In genomic region chr19:39307233-39307821, GRCh38 we compare ENCODE assay signal across 11 cellular contexts. TPM values are rescaled to one million over a fixed set of nuclear protein-coding genes. Genes with fewer than 3 reads are reported as not detected.
DNase-seq lines count a peak whose midpoint lies in the region; ATAC-seq and TF ChIP-seq lines count a peak whose summit lies in the region.
"Had no signal": no experiment of that assay in that cellular context is flagged by ENCODE, and none has a peak within 500 bp of the region (broad histone marks: within the 10 kb centered on the region; RNA-seq: fewer than 3 reads in every experiment).

No MANE protein-coding gene starts in this region.

- no peak for TF ChIP-seq RAD21 in Ishikawa (IDR thresholded peaks at IDR 0.05; ENCODE audit: low read depth)

- peaks cover 72% of the 10 kb centered on the region for H3K27me3 ChIP-seq in skeletal muscle satellite cell (ENCODE audit: control insufficient read depth, insufficient read depth, low read length)

- ATAC-seq in HG02973 (IDR thresholded peaks at IDR 0.05; ENCODE audit: unreplicated experiment) (no peak), GM21367 (IDR thresholded peaks at IDR 0.05; ENCODE audit: unreplicated experiment) (no peak)

- H3K4me1 ChIP-seq in skeletal muscle satellite cell (ENCODE audit: control insufficient read depth, insufficient read depth, low read length): peaks cover 4% of the 10 kb centered on the region

- H3K9me3 ChIP-seq in iPS-18c (ENCODE audit: control insufficient read depth, insufficient read depth, low read length) (no peaks in the 10 kb centered on the region), skeletal muscle satellite cell (replicated peaks; ENCODE audit: low read length) (no peaks in the 10 kb centered on the region)

- peak overlapping the region; percentile 17 for H3K4me2 ChIP-seq in skeletal muscle satellite cell (ENCODE audit: low read length)
- H3K4me2 ChIP-seq: KMS-11 had no signal

- H3K9ac ChIP-seq in skeletal muscle satellite cell (ENCODE audit: low read depth, low read length): no peak overlapping the region
- H3K9ac ChIP-seq: KMS-11 had no signal

- peak; percentile 30 for DNase-seq in astrocyte of the hippocampus (ENCODE audit: low read depth, low spot score)
- DNase-seq in NK-92 (lab: John Stamatoyannopoulos, UW; ENCODE audit: unreplicated experiment): no peak
- no peak for DNase-seq in activated CD4-positive, alpha-beta T cell treated with anti-CD3 and anti-CD28 coated beads for 48 hours
- DNase-seq: foreskin melanocyte had no signal

- no peaks in the 10 kb centered on the region for H3K36me3 ChIP-seq in skeletal muscle satellite cell (ENCODE audit: insufficient read depth, low read length)

- no peak for TF ChIP-seq EP300 in Ishikawa (IDR thresholded peaks at IDR 0.05; ENCODE audit: borderline replicate concordance)

- peak overlapping the region; percentile 74 for H3K4me3 ChIP-seq in iPS-18c (ENCODE audit: insufficient read depth, low read depth, low read length)
- H3K4me3 ChIP-seq in skeletal muscle satellite cell (ENCODE audit: low read length): no peak overlapping the region

TF ChIP-seq in Ishikawa, 13 proteins besides CTCF, POLR2A, EP300 and RAD21:
- TF ChIP-seq, protein P1, sequence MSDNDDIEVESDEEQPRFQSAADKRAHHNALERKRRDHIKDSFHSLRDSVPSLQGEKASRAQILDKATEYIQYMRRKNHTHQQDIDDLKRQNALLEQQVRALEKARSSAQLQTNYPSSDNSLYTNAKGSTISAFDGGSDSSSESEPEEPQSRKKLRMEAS (IDR thresholded peaks at IDR 0.05): peak; percentile 27; the same call in 1 of the 2 replicates
- TF ChIP-seq TEAD4 (IDR thresholded peaks at IDR 0.05) (no peak), ZBTB7A (IDR thresholded peaks at IDR 0.05; ENCODE audit: low read depth) (peak; percentile 80), NFIC (IDR thresholded peaks at IDR 0.05) (no peak), CREB1 (IDR thresholded peaks at IDR 0.05; ENCODE audit: low read depth) (no peak), TAF1 (IDR thresholded peaks at IDR 0.05; ENCODE audit: low read depth) (0 out of 2 replicates have a peak, but pooled peaks have one; percentile 27)

RNA-seq across cellular contexts. Expression of gene IFNL1, which starts 11.1 kb away (rescaled TPM):
- total RNA-seq in skeletal muscle satellite cell (2012; rRNA removed): not detected in 2 replicates

RNA-seq across cellular contexts. Expression of gene LRFN1, which starts 13.3 kb away (rescaled TPM):
- 0.25 and 0.44 TPM in 2 replicates for total RNA-seq in skeletal muscle satellite cell (2012; rRNA removed)

RNA-seq across cellular contexts. Expression of gene GMFG, which starts 28.5 kb away (rescaled TPM):
- total RNA-seq in skeletal muscle satellite cell (2012; rRNA removed): 0.22 TPM in 1 of 2 replicates, not detected in the other

RNA-seq across cellular contexts. Expression of gene SAMD4B, which starts 34.9 kb away (rescaled TPM):
- total RNA-seq in skeletal muscle satellite cell (2012; rRNA removed): 58.1 and 59.0 TPM in 2 replicates

RNA-seq across cellular contexts. Expression of gene IFNL2, which starts 39.1 kb away (rescaled TPM):
- not detected in 2 replicates for total RNA-seq in skeletal muscle satellite cell (2012; rRNA removed)
- total RNA-seq: activated T-helper 1 cell treated with anti-CD3 and anti-CD28 coated beads, Interleukin-12 subunit alpha, Interleukin-12 subunit beta, Interleukin-2, Interleukin-4 antibody, amounts not matched to agents 30 ng/mL and 10 ng/mL and 1 ng/mL, durations not matched to agents 14 hours and 24 hours and 36 hours had no signal
